Comparison of ENCODE assay signal across 1 cellular context in the genomic region with DNA sequence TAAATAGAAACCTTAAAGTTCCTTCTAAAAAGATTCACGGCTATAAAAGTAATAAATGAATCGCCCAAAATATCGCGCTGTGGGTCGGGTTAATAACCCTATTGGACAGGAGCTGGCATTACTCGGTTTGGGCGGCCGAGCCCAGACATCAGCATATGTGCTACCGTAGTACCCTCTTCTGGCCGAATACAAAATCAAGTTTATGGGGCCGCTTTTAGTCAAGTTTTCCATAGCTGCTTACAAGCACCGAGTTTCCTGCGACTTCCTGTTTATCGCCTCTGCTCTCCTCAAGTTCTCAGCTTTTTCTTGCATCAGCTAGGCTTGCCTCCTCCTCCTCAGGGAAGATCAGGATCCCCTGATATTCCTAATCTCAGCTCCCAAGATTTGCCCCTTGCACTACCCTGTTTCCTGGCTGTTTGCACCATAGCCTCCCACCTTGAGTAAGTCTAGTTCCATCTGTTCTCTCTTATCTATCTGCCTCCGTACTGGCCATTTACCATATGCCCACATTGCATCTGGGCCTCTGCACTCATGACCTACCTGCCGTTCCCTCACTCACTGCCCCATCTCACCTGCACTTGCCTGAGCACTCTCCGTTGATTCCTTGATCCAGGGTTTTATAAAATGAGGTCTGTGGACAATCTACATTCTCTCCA.
A peak's percentile ranks its signal among the peaks of the same experiment; 100 is the strongest.
TF ChIP-seq lines count a peak whose summit lies in the region.

No MANE protein-coding gene starts in this region.

TF ChIP-seq in GM12878, 131 proteins besides CTCF, POLR2A, EP300 and RAD21 (continued from another document):
- TF ChIP-seq HDGF (IDR thresholded peaks at IDR 0.05) (peak; percentile 61; the same call in 1 of the 2 replicates), MEF2A (IDR thresholded peaks at IDR 0.05; ENCODE audit: insufficient read depth, low read depth, low read length) (peak; percentile 49; the same call in 1 of the 2 replicates), NFYA (IDR thresholded peaks at IDR 0.05; ENCODE audit: borderline replicate concordance, low read depth, low read length) (no peak), RUNX3 (IDR thresholded peaks at IDR 0.05; ENCODE audit: low read length) (peak; percentile 43; the same call in 1 of the 2 replicates), YY1 (IDR thresholded peaks at IDR 0.05; ENCODE audit: low read depth, low read length) (peak; percentile 73), SUZ12 (IDR thresholded peaks at IDR 0.05; ENCODE audit: unreplicated experiment) (no peak), BCL11A (IDR thresholded peaks at IDR 0.05; ENCODE audit: low read depth, low read length) (no peak), NR2F1 (conservative IDR thresholded peaks at IDR 0.05) (no peak), RBBP5 (conservative IDR thresholded peaks at IDR 0.05) (no peak)
- TF ChIP-seq, protein P1, sequence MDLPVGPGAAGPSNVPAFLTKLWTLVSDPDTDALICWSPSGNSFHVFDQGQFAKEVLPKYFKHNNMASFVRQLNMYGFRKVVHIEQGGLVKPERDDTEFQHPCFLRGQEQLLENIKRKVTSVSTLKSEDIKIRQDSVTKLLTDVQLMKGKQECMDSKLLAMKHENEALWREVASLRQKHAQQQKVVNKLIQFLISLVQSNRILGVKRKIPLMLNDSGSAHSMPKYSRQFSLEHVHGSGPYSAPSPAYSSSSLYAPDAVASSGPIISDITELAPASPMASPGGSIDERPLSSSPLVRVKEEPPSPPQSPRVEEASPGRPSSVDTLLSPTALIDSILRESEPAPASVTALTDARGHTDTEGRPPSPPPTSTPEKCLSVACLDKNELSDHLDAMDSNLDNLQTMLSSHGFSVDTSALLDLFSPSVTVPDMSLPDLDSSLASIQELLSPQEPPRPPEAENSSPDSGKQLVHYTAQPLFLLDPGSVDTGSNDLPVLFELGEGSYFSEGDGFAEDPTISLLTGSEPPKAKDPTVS (IDR thresholded peaks at IDR 0.05; ENCODE audit: low read depth, low read length) = no peak
- TF ChIP-seq, protein P2, sequence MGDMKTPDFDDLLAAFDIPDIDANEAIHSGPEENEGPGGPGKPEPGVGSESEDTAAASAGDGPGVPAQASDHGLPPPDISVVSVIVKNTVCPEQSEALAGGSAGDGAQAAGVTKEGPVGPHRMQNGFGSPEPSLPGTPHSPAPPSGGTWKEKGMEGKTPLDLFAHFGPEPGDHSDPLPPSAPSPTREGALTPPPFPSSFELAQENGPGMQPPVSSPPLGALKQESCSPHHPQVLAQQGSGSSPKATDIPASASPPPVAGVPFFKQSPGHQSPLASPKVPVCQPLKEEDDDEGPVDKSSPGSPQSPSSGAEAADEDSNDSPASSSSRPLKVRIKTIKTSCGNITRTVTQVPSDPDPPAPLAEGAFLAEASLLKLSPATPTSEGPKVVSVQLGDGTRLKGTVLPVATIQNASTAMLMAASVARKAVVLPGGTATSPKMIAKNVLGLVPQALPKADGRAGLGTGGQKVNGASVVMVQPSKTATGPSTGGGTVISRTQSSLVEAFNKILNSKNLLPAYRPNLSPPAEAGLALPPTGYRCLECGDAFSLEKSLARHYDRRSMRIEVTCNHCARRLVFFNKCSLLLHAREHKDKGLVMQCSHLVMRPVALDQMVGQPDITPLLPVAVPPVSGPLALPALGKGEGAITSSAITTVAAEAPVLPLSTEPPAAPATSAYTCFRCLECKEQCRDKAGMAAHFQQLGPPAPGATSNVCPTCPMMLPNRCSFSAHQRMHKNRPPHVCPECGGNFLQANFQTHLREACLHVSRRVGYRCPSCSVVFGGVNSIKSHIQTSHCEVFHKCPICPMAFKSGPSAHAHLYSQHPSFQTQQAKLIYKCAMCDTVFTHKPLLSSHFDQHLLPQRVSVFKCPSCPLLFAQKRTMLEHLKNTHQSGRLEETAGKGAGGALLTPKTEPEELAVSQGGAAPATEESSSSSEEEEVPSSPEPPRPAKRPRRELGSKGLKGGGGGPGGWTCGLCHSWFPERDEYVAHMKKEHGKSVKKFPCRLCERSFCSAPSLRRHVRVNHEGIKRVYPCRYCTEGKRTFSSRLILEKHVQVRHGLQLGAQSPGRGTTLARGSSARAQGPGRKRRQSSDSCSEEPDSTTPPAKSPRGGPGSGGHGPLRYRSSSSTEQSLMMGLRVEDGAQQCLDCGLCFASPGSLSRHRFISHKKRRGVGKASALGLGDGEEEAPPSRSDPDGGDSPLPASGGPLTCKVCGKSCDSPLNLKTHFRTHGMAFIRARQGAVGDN (IDR thresholded peaks at IDR 0.05) = no peak
- TF ChIP-seq, protein P3, sequence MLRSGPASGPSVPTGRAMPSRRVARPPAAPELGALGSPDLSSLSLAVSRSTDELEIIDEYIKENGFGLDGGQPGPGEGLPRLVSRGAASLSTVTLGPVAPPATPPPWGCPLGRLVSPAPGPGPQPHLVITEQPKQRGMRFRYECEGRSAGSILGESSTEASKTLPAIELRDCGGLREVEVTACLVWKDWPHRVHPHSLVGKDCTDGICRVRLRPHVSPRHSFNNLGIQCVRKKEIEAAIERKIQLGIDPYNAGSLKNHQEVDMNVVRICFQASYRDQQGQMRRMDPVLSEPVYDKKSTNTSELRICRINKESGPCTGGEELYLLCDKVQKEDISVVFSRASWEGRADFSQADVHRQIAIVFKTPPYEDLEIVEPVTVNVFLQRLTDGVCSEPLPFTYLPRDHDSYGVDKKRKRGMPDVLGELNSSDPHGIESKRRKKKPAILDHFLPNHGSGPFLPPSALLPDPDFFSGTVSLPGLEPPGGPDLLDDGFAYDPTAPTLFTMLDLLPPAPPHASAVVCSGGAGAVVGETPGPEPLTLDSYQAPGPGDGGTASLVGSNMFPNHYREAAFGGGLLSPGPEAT (IDR thresholded peaks at IDR 0.05; ENCODE audit: low read depth) = no peak
